31 cellular contexts compared by ENCODE assay signal in genomic region chr14:85978851-85979250, GRCh38.
DNase-seq lines count a peak whose midpoint lies in the region; ATAC-seq and TF ChIP-seq lines count a peak whose summit lies in the region.
"Had no signal": no experiment of that assay in that cellular context is flagged by ENCODE, and none has a peak within 500 bp of the region (broad histone marks: within the 10 kb centered on the region; RNA-seq: fewer than 3 reads in every experiment).

No MANE protein-coding gene starts in this region.

- no peaks in the 10 kb centered on the region for H3K79me2 ChIP-seq in SK-N-SH (ENCODE audit: insufficient read depth)

- H3K4me3 Mint-ChIP-seq in chondrocyte (ENCODE audit: unreplicated experiment) = no peak overlapping the region
- no peak overlapping the region for H3K4me3 Mint-ChIP-seq in activated CD4-positive, alpha-beta memory T cell treated with anti-CD3 and anti-CD28 coated beads, Interleukin-2, amount 10 ng/mL, durations not matched to agents 7 days and 5 days
- H3K4me3 Mint-ChIP-seq: activated CD8-positive, alpha-beta T cell treated with anti-CD3 and anti-CD28 coated beads for 36 hours; naive B cell; T-helper 1 cell treated with Interleukin-12 subunit alpha and Interleukin-12 subunit beta and Interleukin-4 antibody, amounts not matched to agents 30 μg/mL and 1 μg/mL, for 36 hours had no signal

- H3K27ac Mint-ChIP-seq in chondrocyte (ENCODE audit: unreplicated experiment) = no peak overlapping the region
- H3K27ac Mint-ChIP-seq in activated CD4-positive, alpha-beta memory T cell treated with anti-CD3 and anti-CD28 coated beads, Interleukin-2, amount 10 ng/mL, durations not matched to agents 7 days and 5 days = no peak overlapping the region
- H3K27ac Mint-ChIP-seq: activated CD8-positive, alpha-beta T cell treated with anti-CD3 and anti-CD28 coated beads for 36 hours; activated naive CD4-positive, alpha-beta T cell treated with anti-CD3 and anti-CD28 coated beads, Interleukin-2, amount 50 U/mL, for 72 hours; activated T-helper 2 cell treated with anti-CD3 and anti-CD28 coated beads, Interferon-gamma antibody, Interleukin-2, Interleukin-4, amounts not matched to agents 10 μg/mL and 5 μg/mL and 100 μg/mL, durations not matched to agents 14 hours and 24 hours and 36 hours; T-helper 1 cell treated with Interleukin-12 subunit alpha and Interleukin-12 subunit beta and Interleukin-4 antibody, amounts not matched to agents 30 μg/mL and 1 μg/mL, for 36 hours had no signal

- no peaks in the 10 kb centered on the region for H3K27me3 Mint-ChIP-seq in chondrocyte (ENCODE audit: low read depth)
- no peaks in the 10 kb centered on the region for H3K27me3 Mint-ChIP-seq in activated CD4-positive, alpha-beta memory T cell treated with anti-CD3 and anti-CD28 coated beads, Interleukin-2, amount 10 ng/mL, durations not matched to agents 7 days and 5 days
- H3K27me3 Mint-ChIP-seq: activated CD8-positive, alpha-beta T cell treated with anti-CD3 and anti-CD28 coated beads for 36 hours; naive B cell had no signal

- TF ChIP-seq RAD21 in SK-N-SH (IDR thresholded peaks at IDR 0.05; ENCODE audit: low read length) (no peak), liver (IDR thresholded peaks at IDR 0.05) (peak; percentile 64 to 76)

- no peaks in the 10 kb centered on the region for H3K9me2 ChIP-seq in SK-N-SH

- H3K27me3 ChIP-seq in SK-N-SH (ENCODE audit: insufficient read depth) (no peaks in the 10 kb centered on the region), liver (ENCODE audit: control insufficient read depth in 4 of 4, insufficient read depth in 4 of 4, low read length in 3 of 4) (no peaks in the 10 kb centered on the region), BE2C (no peaks in the 10 kb centered on the region)
- H3K27me3 ChIP-seq: BLaER1, SJCRH30, tibial nerve had no signal

- H3K4me3 ChIP-seq in SK-N-SH (ENCODE audit: low read depth in 2 of 2, low read length in 1 of 2) (no peak overlapping the region), liver (ENCODE audit: low read depth in 1 of 3, low read length in 3 of 3) (no peak overlapping the region), BE2C (ENCODE audit: low read depth, low read length) (no peak overlapping the region)
- H3K4me3 ChIP-seq: BLaER1, SJCRH30, smooth muscle cell, tibial nerve had no signal

- H3K36me3 ChIP-seq in SK-N-SH (replicated peaks in 1 of 2; ENCODE audit: control insufficient read depth in 1 of 2, insufficient read depth in 2 of 2, low read length in 1 of 2) (no peaks in the 10 kb centered on the region), liver (ENCODE audit: control insufficient read depth in 4 of 4, insufficient read depth in 3 of 4, low read depth in 1 of 4, low read length in 3 of 4) (no peaks in the 10 kb centered on the region), BE2C (no peaks in the 10 kb centered on the region)
- H3K36me3 ChIP-seq: BLaER1, SJCRH30, tibial nerve had no signal

- TF ChIP-seq EP300 in SK-N-SH (IDR thresholded peaks at IDR 0.05; ENCODE audit: borderline replicate concordance in 1 of 2, low read depth in 1 of 2, low read length in 1 of 2) = no peak

- no peak overlapping the region for H3K9ac ChIP-seq in SK-N-SH
- H3K9ac ChIP-seq in liver (ENCODE audit: low read depth in 1 of 2, low read length in 2 of 2) = no peak overlapping the region
- H3K9ac ChIP-seq: BLaER1, KMS-11 had no signal

- no peaks in the 10 kb centered on the region for H3K36me3 Mint-ChIP-seq in chondrocyte (ENCODE audit: low read depth)
- peaks cover 6% of the 10 kb centered on the region for H3K36me3 Mint-ChIP-seq in activated CD4-positive, alpha-beta memory T cell treated with anti-CD3 and anti-CD28 coated beads, Interleukin-2, amount 10 ng/mL, durations not matched to agents 7 days and 5 days (ENCODE audit: low read depth)

- H3K9me3 ChIP-seq in SK-N-SH (no peaks in the 10 kb centered on the region), liver (ENCODE audit: control insufficient read depth in 4 of 4, low read length in 3 of 4) (peaks cover 0 to 6% (median 0%) of the 10 kb centered on the region in 4 donors), BE2C (no peaks in the 10 kb centered on the region)
- H3K9me3 ChIP-seq: BLaER1, Caco-2, SJCRH30 had no signal

- TF ChIP-seq CTCF in SK-N-SH (IDR thresholded peaks at IDR 0.05) (peak; percentile 20; the same call in 1 of the 2 replicates), chondrocyte (IDR thresholded peaks at IDR 0.05) (peak; percentile 60), liver (IDR thresholded peaks at IDR 0.05; ENCODE audit: low read depth, low read length, missing input control) (peak; percentile 48), BE2C (IDR thresholded peaks at IDR 0.05; ENCODE audit: low read depth, low read length) (no peak)

- H4K20me1 ChIP-seq in SK-N-SH (ENCODE audit: insufficient read depth) = no peaks in the 10 kb centered on the region
- H4K20me1 ChIP-seq: BLaER1 had no signal

- no peaks in the 10 kb centered on the region for H3K4me1 Mint-ChIP-seq in chondrocyte (ENCODE audit: low read depth)
- H3K4me1 Mint-ChIP-seq in activated CD4-positive, alpha-beta memory T cell treated with anti-CD3 and anti-CD28 coated beads, Interleukin-2, amount 10 ng/mL, durations not matched to agents 7 days and 5 days = no peaks in the 10 kb centered on the region
- H3K4me1 Mint-ChIP-seq: naive B cell had no signal

- H3K4me2 ChIP-seq in SK-N-SH = no peak overlapping the region
- H3K4me2 ChIP-seq: BLaER1, KMS-11, smooth muscle cell had no signal

- CTCF ChIA-PET in SK-N-SH (lab: Yijun Ruan, JAX) = no interaction called here
- CTCF ChIA-PET in activated CD4-positive, alpha-beta memory T cell treated with anti-CD3 and anti-CD28 coated beads, Interleukin-2, amount 10 ng/mL, durations not matched to agents 7 days and 5 days (lab: Charles Lee) = no interaction called here

- H3K9me3 Mint-ChIP-seq in chondrocyte (ENCODE audit: low read depth) = peaks cover 6% of the 10 kb centered on the region
- peaks cover 2% of the 10 kb centered on the region for H3K9me3 Mint-ChIP-seq in activated CD4-positive, alpha-beta memory T cell treated with anti-CD3 and anti-CD28 coated beads, Interleukin-2, amount 10 ng/mL, durations not matched to agents 7 days and 5 days

- H3F3A ChIP-seq in SK-N-SH (replicated peaks; ENCODE audit: insufficient read depth) = no peaks in the 10 kb centered on the region

- H3K27ac ChIP-seq in SK-N-SH (ENCODE audit: low read depth in 2 of 2, low read length in 1 of 2) (no peak overlapping the region), liver (ENCODE audit: low read depth in 1 of 2, low read length in 2 of 2) (no peak overlapping the region)
- H3K27ac ChIP-seq: BLaER1, KMS-11, SJCRH30, tibial nerve had no signal

- H3K4me1 ChIP-seq in SK-N-SH (ENCODE audit: control insufficient read depth in 1 of 2, insufficient read depth in 2 of 2, low read depth in 1 of 2, low read length in 1 of 2) (no peaks in the 10 kb centered on the region), liver (ENCODE audit: control insufficient read depth in 4 of 4, insufficient read depth in 4 of 4, low read length in 3 of 4) (peaks cover 0 to 4% (median 0%) of the 10 kb centered on the region in 4 donors), BE2C (no peaks in the 10 kb centered on the region)
- H3K4me1 ChIP-seq: BLaER1, Caco-2, SJCRH30, tibial nerve had no signal

- POLR2A ChIA-PET in SK-N-SH (lab: Yijun Ruan, JAX) = no interaction called here
- POLR2A ChIA-PET in activated CD4-positive, alpha-beta memory T cell treated with anti-CD3 and anti-CD28 coated beads, Interleukin-2, amount 10 ng/mL, durations not matched to agents 7 days and 5 days (lab: Charles Lee) = no interaction called here

- H2AFZ ChIP-seq in SK-N-SH (ENCODE audit: low read depth) = no peak overlapping the region

- ATAC-seq in SK-N-SH treated with all-trans-retinoic acid at 6 μM for 48 hours = no peak
- ATAC-seq: activated CD8-positive, alpha-beta T cell treated with anti-CD3 and anti-CD28 coated beads for 36 hours; activated naive CD4-positive, alpha-beta T cell treated with anti-CD3 and anti-CD28 coated beads, Interleukin-2, amount 50 U/mL, for 72 hours; HCT116; left ventricle myocardium superior had no signal

- DNase-seq in SK-N-SH (no peak), chondrocyte (ENCODE audit: low spot score) (no peak), BE2C (no peak), anterior cingulate cortex (lab: John Stamatoyannopoulos, UW) (no peak), COLO668 (lab: John Stamatoyannopoulos, UW; ENCODE audit: unreplicated experiment) (no peak)
- DNase-seq in activated CD4-positive, alpha-beta memory T cell treated with anti-CD3 and anti-CD28 coated beads, Interleukin-2, amount 10 ng/mL, durations not matched to agents 7 days and 5 days = no peak
- DNase-seq: activated CD4-positive, alpha-beta T cell treated with anti-CD3 and anti-CD28 coated beads for 1 hour; activated CD8-positive, alpha-beta T cell treated with anti-CD3 and anti-CD28 coated beads for 36 hours; aorta; Caco-2; caudate nucleus; dermis blood vessel endothelial cell; DMS79 treated with DMSO at 0.1 percent for 48 hours; GF-D8; left ventricle myocardium superior; MV-4-11; naive B cell; NCI-H1694; NCI-H524 treated with DMSO at 0.1 percent for 48 hours; SJCRH30; stimulated activated CD4-positive, alpha-beta T cell treated with anti-CD3 and anti-CD28 coated beads, Interleukin-1b, Interleukin-23, amount 100 ng/mL, for 48 hours had no signal

TF ChIP-seq in SK-N-SH, 30 proteins besides CTCF, POLR2A, EP300 and RAD21 (continues in another document):
- TF ChIP-seq RFX5 (IDR thresholded peaks at IDR 0.05; ENCODE audit: low read length) = no peak

TF ChIP-seq in SK-N-SH treated with all-trans-retinoic acid at 6 μM for 48 hours, 23 proteins besides CTCF, POLR2A, EP300 and RAD21 (continues in another document):
- TF ChIP-seq CSDC2 (CRISPR knock-in tag; IDR thresholded peaks at IDR 0.05) = no peak
- no peak for TF ChIP-seq TCF4 (CRISPR knock-in tag; IDR thresholded peaks at IDR 0.05; ENCODE audit: borderline replicate concordance)
- no peak for TF ChIP-seq GLIS3 (CRISPR knock-in tag; IDR thresholded peaks at IDR 0.05)
- no peak for TF ChIP-seq ZNF70 (CRISPR knock-in tag; IDR thresholded peaks at IDR 0.05)
- no peak for TF ChIP-seq BACH2 (CRISPR knock-in tag; IDR thresholded peaks at IDR 0.05; ENCODE audit: borderline replicate concordance)

TF ChIP-seq in liver, 16 proteins besides CTCF, POLR2A, EP300 and RAD21:
- TF ChIP-seq TAF1 (conservative IDR thresholded peaks at IDR 0.05) (no peak), HNF4A (conservative IDR thresholded peaks at IDR 0.05) (peak; percentile 40 to 45), MAX (IDR thresholded peaks at IDR 0.05) (no peak), RXRA (IDR thresholded peaks at IDR 0.05) (peak; percentile 10 to 18)
